12 cellular contexts compared by ENCODE assay signal in the genomic region with DNA sequence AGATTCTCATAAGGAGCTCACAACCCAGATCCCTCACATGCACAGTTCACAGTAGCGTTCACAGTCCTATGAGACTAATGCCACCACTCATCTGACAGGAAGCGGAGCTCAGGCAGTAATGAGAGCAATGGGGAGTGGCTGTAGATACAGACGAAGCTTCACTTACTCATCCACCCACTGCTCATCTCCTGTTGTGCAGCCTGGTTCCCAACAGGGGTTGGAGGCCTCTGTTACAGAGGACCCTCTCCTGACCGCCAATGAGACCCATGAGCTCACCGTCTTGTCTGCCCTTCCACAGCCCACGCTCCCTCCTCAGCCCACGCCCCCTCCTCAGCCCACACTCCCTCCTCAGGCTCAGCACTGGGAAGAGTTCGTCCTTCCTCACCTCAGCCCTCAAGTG. TPM values are rescaled to one million over a fixed set of nuclear protein-coding genes. Genes with fewer than 3 reads are reported as not detected.
A peak's percentile ranks its signal among the peaks of the same experiment; 100 is the strongest.
DNase-seq lines count a peak whose midpoint lies in the region; ATAC-seq and TF ChIP-seq lines count a peak whose summit lies in the region.
"Had no signal": no experiment of that assay in that cellular context is flagged by ENCODE, and none has a peak within 500 bp of the region (broad histone marks: within the 10 kb centered on the region; RNA-seq: fewer than 3 reads in every experiment).

No MANE protein-coding gene starts in this region.

- H3K27ac ChIP-seq in A673 (ENCODE audit: low read depth, low read length, poor library complexity, severe bottlenecking) (no peak overlapping the region), Peyer's patch (peak overlapping the region in 3 of 4 donors; percentile 53 to 94 (median 94))

- H3K4me3 ChIP-seq in A673 (ENCODE audit: low read depth, low read length, poor library complexity, severe bottlenecking) (no peak overlapping the region), Peyer's patch (no peak overlapping the region), mucosa of descending colon (no peak overlapping the region)
- H3K4me3 ChIP-seq: lung had no signal

- BruUV-seq in A673 (replicated peaks; lab: Mats Ljungman, UMichigan), result no TSS peak

- intact Hi-C loops in A673 (cut with micrococcal nuclease; ENCODE audit: unreplicated experiment), result loop anchor here (10.0 kb wide), 1 partner anchor 842 kb away; no protein-coding TSS in a partner anchor
- intact Hi-C loops in mucosa of descending colon (cut with DNase I, micrococcal nuclease), result no loop called here

- no peak for TF ChIP-seq CTCF in A673 (conservative IDR thresholded peaks at IDR 0.05; ENCODE audit: low read depth, low read length)
- no peak for TF ChIP-seq CTCF in Peyer's patch (IDR thresholded peaks at IDR 0.05)
- no peak for TF ChIP-seq CTCF in mucosa of descending colon (IDR thresholded peaks at IDR 0.05)

- DNase-seq in A673 (ENCODE audit: low spot score) (peak; percentile 86), Peyer's patch (peak in 2 of 3 donors; percentile 54 to 82), mucosa of descending colon (peak in 2 of 3 donors; percentile 26 to 39), NCI-H1105 treated with DMSO at 0.1 percent for 48 hours (lab: John Stamatoyannopoulos, UW) (no peak), NCI-H1417 (lab: John Stamatoyannopoulos, UW) (no peak), NCI-H2171 (lab: John Stamatoyannopoulos, UW) (no peak)
- peak; percentile 58 to 64 for DNase-seq in activated T-cell treated with anti-CD3 and anti-CD28 coated beads, Interleukin-2, amount 50 U/mL, for 72 hours
- DNase-seq: foreskin fibroblast; NK-92 treated with Interleukin-12 subunit alpha and Interleukin-12 subunit beta, amount 100 ng/mL, for 24 hours; T1000 had no signal

- H3K36me3 ChIP-seq in A673 (ENCODE audit: insufficient read depth, low read length, poor library complexity, severe bottlenecking), result no peaks in the 10 kb centered on the region
- H3K36me3 ChIP-seq in Peyer's patch, result no peaks in the 10 kb centered on the region
- no peaks in the 10 kb centered on the region for H3K36me3 ChIP-seq in mucosa of descending colon (ENCODE audit: low read depth)

- H3K27me3 ChIP-seq in A673 (replicated peaks; ENCODE audit: insufficient read depth, low read depth, low read length, poor library complexity) (no peaks in the 10 kb centered on the region), Peyer's patch (no peaks in the 10 kb centered on the region)

- no peak overlapping the region for H3K27ac Mint-ChIP-seq in activated T-cell treated with anti-CD3 and anti-CD28 coated beads, Interleukin-2, amount 50 U/mL, for 72 hours

- TF ChIP-seq POLR2A in Peyer's patch (IDR thresholded peaks at IDR 0.05), result peak; percentile 43 to 72

- CTCF ChIA-PET in A673 (lab: Charles Lee), result interaction anchor here (0.5 to 1.0 kb wide), 4 partner anchors 42 to 236 kb away, joined by 4 to 8 read pairs (median 5); no protein-coding TSS in a partner anchor

- no peaks in the 10 kb centered on the region for H3K36me3 Mint-ChIP-seq in activated T-cell treated with anti-CD3 and anti-CD28 coated beads, Interleukin-2, amount 50 U/mL, for 72 hours (ENCODE audit: insufficient read depth in 2 of 2)

- no peaks in the 10 kb centered on the region for H3K9me3 ChIP-seq in A673 (ENCODE audit: low read depth, low read length, poor library complexity, severe bottlenecking)
- H3K9me3 ChIP-seq in Peyer's patch, result no peaks in the 10 kb centered on the region
- H3K9me3 ChIP-seq in mucosa of descending colon, result no peaks in the 10 kb centered on the region

- H3K9me3 Mint-ChIP-seq in activated T-cell treated with anti-CD3 and anti-CD28 coated beads, Interleukin-2, amount 50 U/mL, for 72 hours, result no peaks in the 10 kb centered on the region

- POLR2A ChIA-PET in A673 (lab: Charles Lee; ENCODE audit: low non-redundant PET), result no interaction called here

- H3K27me3 Mint-ChIP-seq in activated T-cell treated with anti-CD3 and anti-CD28 coated beads, Interleukin-2, amount 50 U/mL, for 72 hours (ENCODE audit: low read depth), result no peaks in the 10 kb centered on the region

- no peak overlapping the region for H3K4me3 Mint-ChIP-seq in activated T-cell treated with anti-CD3 and anti-CD28 coated beads, Interleukin-2, amount 50 U/mL, for 72 hours

- H3K4me1 Mint-ChIP-seq in activated T-cell treated with anti-CD3 and anti-CD28 coated beads, Interleukin-2, amount 50 U/mL, for 72 hours (ENCODE audit: low read depth), result peaks cover 50% of the 10 kb centered on the region

- ATAC-seq in activated T-cell treated with anti-CD3 and anti-CD28 coated beads, Interleukin-2, amount 50 U/mL, for 72 hours (replicated peaks in 1 of 2), result peak; percentile 90 to 95
- ATAC-seq in mucosa of descending colon (peak; percentile 19), HG03439 (IDR thresholded peaks at IDR 0.05; ENCODE audit: unreplicated experiment) (no peak)

- H3K4me1 ChIP-seq in A673 (ENCODE audit: insufficient read depth, low read length, poor library complexity, severe bottlenecking), result peaks cover 19% of the 10 kb centered on the region
- H3K4me1 ChIP-seq in Peyer's patch, result peaks cover 0 to 42% (median 9%) of the 10 kb centered on the region in 4 donors
- peaks cover 29% of the 10 kb centered on the region for H3K4me1 ChIP-seq in mucosa of descending colon (ENCODE audit: low read depth)

RNA-seq across cellular contexts. Expression of gene RSPH1, which starts 39.6 kb away (rescaled TPM):
- 0.45 and 1.0 TPM in 2 replicates for total RNA-seq in A673 (2021)
- 10 to 100 TPM in 1 of 4 donors, 1 to 10 TPM in 3; 2.5 to 11.0 (median 6.7) TPM for total RNA-seq in Peyer's patch
- under 1 TPM; 0.19 to 0.36 TPM for total RNA-seq in activated T-cell treated with anti-CD3 and anti-CD28 coated beads, Interleukin-2, amount 50 U/mL, for 72 hours
- 1 to 10 TPM; 4.0 to 7.6 (median 4.5) TPM for total RNA-seq in mucosa of descending colon

RNA-seq across cellular contexts. Expression of gene UBASH3A, which starts 52.8 kb away (rescaled TPM):
- not detected in 2 replicates for total RNA-seq in A673 (2021)
- total RNA-seq in Peyer's patch, result 10 to 100 TPM in 1 of 4 donors, 1 to 10 TPM in 3; 3.9 to 14.0 (median 5.3) TPM
- 10 to 100 TPM; 54.5 to 57.4 TPM for total RNA-seq in activated T-cell treated with anti-CD3 and anti-CD28 coated beads, Interleukin-2, amount 50 U/mL, for 72 hours
- 1 to 10 TPM in 2 of 3 donors, under 1 TPM in 1; 0.60 to 2.5 (median 1.8) TPM for total RNA-seq in mucosa of descending colon

RNA-seq across cellular contexts. Expression of gene SLC37A1, which starts 57.2 kb away (rescaled TPM):
- total RNA-seq in A673 (2021) (11.2 and 11.9 TPM in 2 replicates), Peyer's patch (100 to 1,000 TPM in 3 of 4 donors, 10 to 100 TPM in 1; 66.0 to 249 (median 195) TPM), mucosa of descending colon (100 to 1,000 TPM in 1 of 3 donors, 10 to 100 TPM in 2; 52.3 to 179 (median 92.3) TPM)
- total RNA-seq in activated T-cell treated with anti-CD3 and anti-CD28 coated beads, Interleukin-2, amount 50 U/mL, for 72 hours, result 10 to 100 TPM; 27.5 to 37.6 TPM

Comparison
In these comparisons a context has a peak if more than half of its experiments do, and no peak if none do; other contexts are left out.
1. DNase-seq: peak in A673 (single experiment), Peyer's patch (2 of 3), activated T-cell treated with anti-CD3 and anti-CD28 coated beads, Interleukin-2, amount 50 U/mL, for 72 hours (2 of 2) and mucosa of descending colon (2 of 3); none in NCI-H1105 treated with DMSO at 0.1 percent for 48 hours (single experiment), NCI-H1417 (0 of 3) and NCI-H2171 (single experiment).